In the genomic region with DNA sequence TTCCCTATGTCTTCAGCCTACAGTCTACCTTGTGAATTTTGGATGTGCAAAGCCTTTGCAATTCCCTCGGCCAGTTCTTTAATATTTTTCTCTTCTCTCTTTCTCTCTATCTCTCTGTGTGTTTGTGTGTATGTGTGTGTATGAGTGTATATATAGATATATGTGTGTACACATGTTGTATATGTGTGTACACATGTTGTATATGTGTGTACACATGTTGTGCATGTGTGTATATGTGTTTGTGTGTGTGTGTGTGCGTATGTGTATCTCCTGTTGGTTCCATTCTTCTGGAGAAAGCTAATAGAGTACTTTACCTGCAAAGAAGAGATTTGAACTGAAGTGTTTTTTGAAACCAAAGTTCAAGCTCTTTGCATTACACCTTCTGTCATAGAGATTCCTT, we compare ENCODE assay signal across 8 cellular contexts.
"Had no signal": no experiment of that assay in that cellular context is flagged by ENCODE, and none has a peak within 500 bp of the region (broad histone marks: within the 10 kb centered on the region; RNA-seq: fewer than 3 reads in every experiment).

No MANE protein-coding gene starts in this region.

- FAIRE-seq: G401.6, GM12878, GM12891, GM12892, GM18507, GM19239 had no signal

- H3K4me3 ChIP-seq: GM12878 had no signal

- DNase-seq: GDM1, GF-D8 had no signal

- ATAC-seq: GM12878 had no signal
